7 cellular contexts compared by ENCODE assay signal in the genomic region with DNA sequence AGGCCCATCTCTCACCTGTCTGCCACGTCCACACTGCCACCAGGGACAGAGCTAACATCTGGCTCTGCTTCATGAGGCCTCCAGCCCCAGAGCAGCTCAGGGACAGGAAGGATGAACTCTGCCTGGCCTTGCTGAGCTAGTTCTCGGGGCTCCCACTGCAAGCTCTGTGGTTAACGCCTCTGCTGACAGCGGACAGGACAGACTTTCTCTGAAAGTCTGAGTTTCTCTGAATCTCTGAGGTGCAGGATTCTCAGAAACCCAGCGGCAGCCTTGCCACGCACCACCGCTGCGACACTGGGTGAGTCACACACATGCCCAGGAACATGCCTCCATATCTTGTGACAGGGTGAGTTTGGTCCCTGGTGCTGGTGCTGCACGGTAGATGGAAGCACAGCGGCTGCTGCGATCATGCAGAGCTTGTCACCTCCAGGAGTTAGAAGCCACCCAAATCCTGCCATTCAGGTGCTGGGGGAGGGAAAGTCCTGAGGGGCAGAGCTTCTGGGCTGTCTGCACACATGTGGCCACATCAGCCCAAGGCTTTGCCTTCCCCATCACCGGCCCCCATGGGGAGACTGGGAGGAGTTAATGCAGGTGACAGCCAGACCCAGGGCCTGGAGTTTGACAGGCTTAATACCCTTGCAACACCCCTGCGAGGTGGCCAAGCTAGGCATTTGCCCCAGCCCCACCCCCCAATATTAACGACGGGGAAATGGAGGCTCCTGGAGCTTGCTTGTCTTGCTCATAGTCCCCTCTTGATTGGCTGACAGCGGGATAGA.
DNase-seq lines count a peak whose midpoint lies in the region; ATAC-seq and TF ChIP-seq lines count a peak whose summit lies in the region.

No MANE protein-coding gene starts in this region.

- H3K27me3 ChIP-seq in naive thymus-derived CD4-positive, alpha-beta T cell (ENCODE audit: control insufficient read depth in 2 of 2, insufficient read depth in 2 of 2, low read length in 2 of 2) = no peaks in the 10 kb centered on the region
- no peaks in the 10 kb centered on the region for H3K27me3 ChIP-seq in gastrocnemius medialis

- peaks cover 0 to 6% (median 0%) of the 10 kb centered on the region in 3 experiments for H3K9me3 ChIP-seq in naive thymus-derived CD4-positive, alpha-beta T cell (ENCODE audit: control insufficient read depth in 2 of 3, low read length in 3 of 3)
- H3K9me3 ChIP-seq in gastrocnemius medialis = no peaks in the 10 kb centered on the region

- DNase-seq in activated CD8-positive, alpha-beta memory T cell treated with anti-CD3 and anti-CD28 coated beads, Interleukin-2, amount 50 U/mL, for 24 hours (ENCODE audit: extremely low read depth) = peak; percentile 72
- DNase-seq in naive thymus-derived CD4-positive, alpha-beta T cell = peak; percentile 27 to 81 (median 46)
- DNase-seq in gastrocnemius medialis = no peak
- DNase-seq in Ammon's horn (ENCODE audit: low spot score) = no peak
- no peak for DNase-seq in NCI-H510A treated with DMSO at 0.1 percent for 48 hours (lab: John Stamatoyannopoulos, UW)

- peak overlapping the region; percentile 38 to 86 (median 65) for H3K4me3 Mint-ChIP-seq in naive thymus-derived CD4-positive, alpha-beta T cell

- H3K27me3 Mint-ChIP-seq in naive thymus-derived CD4-positive, alpha-beta T cell = peaks cover 0 to 4% (median 0%) of the 10 kb centered on the region in 5 donors

- H3K36me3 Mint-ChIP-seq in naive thymus-derived CD4-positive, alpha-beta T cell = peaks cover 9 to 67% (median 31%) of the 10 kb centered on the region in 5 donors

- H3K36me3 ChIP-seq in naive thymus-derived CD4-positive, alpha-beta T cell (ENCODE audit: control insufficient read depth in 2 of 3, insufficient read depth in 3 of 3, low read length in 3 of 3) = peaks cover 0 to 5% (median 0%) of the 10 kb centered on the region in 3 experiments
- H3K36me3 ChIP-seq in gastrocnemius medialis = no peaks in the 10 kb centered on the region

- peaks cover 18 to 33% of the 10 kb centered on the region in 2 donors for H3K4me1 ChIP-seq in naive thymus-derived CD4-positive, alpha-beta T cell (ENCODE audit: control insufficient read depth in 2 of 2, insufficient read depth in 2 of 2, low read length in 2 of 2)
- no peaks in the 10 kb centered on the region for H3K4me1 ChIP-seq in gastrocnemius medialis

- peak overlapping the region; percentile 41 to 95 (median 88) for H3K27ac Mint-ChIP-seq in naive thymus-derived CD4-positive, alpha-beta T cell

- H3K4me1 Mint-ChIP-seq in naive thymus-derived CD4-positive, alpha-beta T cell = peaks cover 15 to 65% (median 28%) of the 10 kb centered on the region in 7 donors

- POLR2A ChIA-PET in naive thymus-derived CD4-positive, alpha-beta T cell (lab: Charles Lee) = no interaction called here

- no peak for TF ChIP-seq POLR2A in gastrocnemius medialis (IDR thresholded peaks at IDR 0.05)

- CTCF ChIA-PET in naive thymus-derived CD4-positive, alpha-beta T cell (lab: Charles Lee) = interaction anchor here (0.6 to 1.0 kb wide), 2 partner anchors 34 to 355 kb away, joined by 3 to 4 read pairs; no protein-coding TSS in a partner anchor

- peak overlapping the region; percentile 45 for H3K27ac ChIP-seq in naive thymus-derived CD4-positive, alpha-beta T cell (ENCODE audit: low read depth, low read length)
- no peak overlapping the region for H3K27ac ChIP-seq in gastrocnemius medialis

- ATAC-seq in GM21360 (IDR thresholded peaks at IDR 0.05; ENCODE audit: unreplicated experiment) (peak; percentile 96), HG03558 (IDR thresholded peaks at IDR 0.05; ENCODE audit: extremely low read depth, unreplicated experiment) (peak; percentile 97), gastrocnemius medialis (no peak)
- peak; percentile 87 for ATAC-seq in naive thymus-derived CD4-positive, alpha-beta T cell

- peak overlapping the region; percentile 38 for H3K4me3 ChIP-seq in naive thymus-derived CD4-positive, alpha-beta T cell (ENCODE audit: low read length)
- H3K4me3 ChIP-seq in gastrocnemius medialis = no peak overlapping the region

- in situ Hi-C loops in gastrocnemius medialis (cut with MboI; ENCODE audit: low sequenced_read_pairs in 4 of 4) = no loop called here

- intact Hi-C loops in naive thymus-derived CD4-positive, alpha-beta T cell (cut with micrococcal nuclease) = loop anchor here (1.0 to 5.0 kb wide), 14 partner anchors 31 to 1614 kb away; partner anchors contain the start of genes DPH3 (in 1 of the 2), OXNAD1 (in 1 of the 2), RFTN1 (in 1 of the 2) and TBC1D5 (in 1 of the 2)
- intact Hi-C loops in gastrocnemius medialis (cut with DNase I; ENCODE audit: low total_unique reads) = no loop called here

- peaks cover 0 to 19% (median 6%) of the 10 kb centered on the region in 11 donors for H3K9me3 Mint-ChIP-seq in naive thymus-derived CD4-positive, alpha-beta T cell

- no peak for TF ChIP-seq CTCF in gastrocnemius medialis (IDR thresholded peaks at IDR 0.05 in 4 of 5, conservative IDR thresholded peaks at IDR 0.05 in 1 of 5)

Comparison
In these comparisons a context has a peak if more than half of its experiments do, and no peak if none do; other contexts are left out.
1. ATAC-seq: peak in GM21360 (single experiment), HG03558 (single experiment) and naive thymus-derived CD4-positive, alpha-beta T cell (single experiment); none in gastrocnemius medialis (0 of 2).
2. DNase-seq: peak in activated CD8-positive, alpha-beta memory T cell treated with anti-CD3 and anti-CD28 coated beads, Interleukin-2, amount 50 U/mL, for 24 hours (single experiment) and naive thymus-derived CD4-positive, alpha-beta T cell (9 of 9); none in gastrocnemius medialis (0 of 2), Ammon's horn (single experiment) and NCI-H510A treated with DMSO at 0.1 percent for 48 hours (single experiment).